Comparison of ENCODE assay signal across 23 cellular contexts in the genomic region with DNA sequence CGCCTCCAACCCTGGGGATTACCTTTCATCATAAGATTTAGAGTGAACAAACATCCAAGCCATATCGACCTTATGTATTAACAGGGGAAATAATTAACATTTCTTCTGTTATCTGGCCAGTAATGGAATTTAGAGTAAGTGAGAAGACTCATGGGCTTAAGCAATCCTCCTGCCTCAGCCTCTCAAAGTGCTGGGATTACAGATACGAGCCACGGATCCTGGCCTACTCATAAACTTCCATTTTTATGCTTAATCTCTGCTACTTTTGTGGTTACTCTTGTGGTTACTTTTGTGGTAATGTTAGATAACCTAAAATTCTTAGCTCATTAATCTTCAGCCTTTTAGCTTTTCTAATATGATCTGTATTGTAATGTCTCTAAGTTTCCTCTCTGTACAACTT.
"Had no signal": no experiment of that assay in that cellular context is flagged by ENCODE, and none has a peak within 500 bp of the region (broad histone marks: within the 10 kb centered on the region; RNA-seq: fewer than 3 reads in every experiment).

No MANE protein-coding gene starts in this region.

- H3K36me3 ChIP-seq: brain microvascular endothelial cell, cardiac muscle cell, Peyer's patch, SJSA1 had no signal

- H3K4me1 ChIP-seq: Peyer's patch, SJSA1 had no signal

- H3K27me3 ChIP-seq: brain microvascular endothelial cell, cardiac muscle cell, Peyer's patch, SJSA1 had no signal

- H3K27ac ChIP-seq: brain microvascular endothelial cell, cardiac muscle cell, Peyer's patch, SJSA1 had no signal

- H3K4me3 ChIP-seq: cardiac muscle cell, Peyer's patch, SJSA1 had no signal

- ATAC-seq: activated CD4-positive, CD25-positive, alpha-beta regulatory T cell treated with anti-CD3 and anti-CD28 coated beads, Interleukin-2, amount 50 U/mL, for 24 hours; activated CD8-positive, alpha-beta T cell treated with anti-CD3 and anti-CD28 coated beads, Interleukin-2, amount 10 ng/mL, durations not matched to agents 7 days and 5 days; SK-N-SH treated with all-trans-retinoic acid at 6 μM for 48 hours had no signal

- H3K9me3 ChIP-seq: SJSA1 had no signal

- DNase-seq: activated CD4-positive, alpha-beta T cell treated with anti-CD3 and anti-CD28 coated beads for 4 hours; activated CD4-positive, alpha-beta T cell treated with anti-CD3 and anti-CD28 coated beads, Interleukin-2, amount 50 U/mL, for 4 hours; activated CD8-positive, alpha-beta memory T cell treated with anti-CD3 and anti-CD28 coated beads, Interleukin-2, amount 50 U/mL, for 48 hours; activated CD8-positive, alpha-beta T cell treated with anti-CD3 and anti-CD28 coated beads, Interleukin-2, amount 10 ng/mL, durations not matched to agents 7 days and 5 days; activated effector memory CD4-positive, alpha-beta T cell treated with Interleukin-2 at 50 U/mL for 16 hours; activated naive CD4-positive, alpha-beta T cell; activated T-cell treated with anti-CD3 and anti-CD28 coated beads, Interleukin-2, amount 50 U/mL, for 1 hour; amygdala; brain microvascular endothelial cell; KG1; NCI-H1048; NCI-H146; NCI-H187 treated with DMSO at 0.1 percent for 48 hours; NCI-H2081 treated with DMSO at 0.1 percent for 48 hours; NCI-H446 treated with DMSO at 0.1 percent for 48 hours; NCI-H524 treated with DMSO at 0.1 percent for 48 hours; NCI-H748 treated with DMSO at 0.1 percent for 48 hours; Peyer's patch; SHP77 had no signal
